In genomic region chr17:8186446-8186786, GRCh38 we compare ENCODE assay signal across 8 cellular contexts. TPM values are rescaled to one million over a fixed set of nuclear protein-coding genes. Genes with fewer than 3 reads are reported as not detected.
DNase-seq lines count a peak whose midpoint lies in the region; ATAC-seq and TF ChIP-seq lines count a peak whose summit lies in the region.

No MANE protein-coding gene starts in this region.

- peak overlapping the region; percentile 63 for H3K9ac ChIP-seq in rectal smooth muscle tissue (ENCODE audit: low read length)

- 0% methylated on average over 23 of the region's 23 CpGs for WGBS in esophagus, 2 donors

- DNase-seq in GM06990 (ENCODE audit: extremely low read depth, insufficient read length), result no peak
- no peak for DNase-seq in LNCaP clone FGC (ENCODE audit: low read depth)
- DNase-seq in middle frontal gyrus (ENCODE audit: extremely low spot score, low spot score), result no peak
- DNase-seq in NCI-H1105 treated with DMSO at 0.1 percent for 48 hours (lab: John Stamatoyannopoulos, UW), result no peak
- no peak for DNase-seq in HCEC 1CT

- H3K36me3 ChIP-seq in GM06990 (ENCODE audit: control insufficient read depth, insufficient read depth, low read length), result no peaks in the 10 kb centered on the region
- H3K36me3 ChIP-seq in esophagus (ENCODE audit: control insufficient read depth in 2 of 2, insufficient read depth in 2 of 2, low read length in 1 of 2), result no peaks in the 10 kb centered on the region
- H3K36me3 ChIP-seq in rectal smooth muscle tissue (ENCODE audit: control insufficient read depth, insufficient read depth, low read length), result no peaks in the 10 kb centered on the region

- H3K27ac ChIP-seq in esophagus (ENCODE audit: low read depth in 2 of 2, low read length in 1 of 2) (peak overlapping the region; percentile 97 to 99), rectal smooth muscle tissue (ENCODE audit: low read depth, low read length) (peak overlapping the region; percentile 84)

- ATAC-seq in HG03108 (IDR thresholded peaks at IDR 0.05; ENCODE audit: unreplicated experiment), result no peak

- H3K4me1 ChIP-seq in esophagus (ENCODE audit: control insufficient read depth in 2 of 2, insufficient read depth in 2 of 2, low read length in 1 of 2) (peaks cover 5 to 16% of the 10 kb centered on the region in 2 donors), rectal smooth muscle tissue (ENCODE audit: control insufficient read depth, insufficient read depth, low read length) (peaks cover 17% of the 10 kb centered on the region)

- peak overlapping the region; percentile 86 for H3K4me3 ChIP-seq in GM06990 (replicated peaks; ENCODE audit: low read depth, low read length)
- H3K4me3 ChIP-seq in LNCaP clone FGC (ENCODE audit: low read depth, low read length), result peak overlapping the region; percentile 92
- H3K4me3 ChIP-seq in esophagus (ENCODE audit: low read depth in 1 of 2, low read length in 2 of 2), result peak overlapping the region; percentile 73 to 84
- H3K4me3 ChIP-seq in rectal smooth muscle tissue (ENCODE audit: low read length), result peak overlapping the region; percentile 94

- no peak for TF ChIP-seq CTCF in GM06990 (IDR thresholded peaks at IDR 0.05; ENCODE audit: insufficient read depth, low read length, poor library complexity, severe bottlenecking)
- no peak for TF ChIP-seq CTCF in LNCaP clone FGC (IDR thresholded peaks at IDR 0.05; ENCODE audit: control insufficient read depth, extremely low read depth, insufficient read depth)

- H3K27me3 ChIP-seq in GM06990 (replicated peaks; ENCODE audit: control insufficient read depth, insufficient read depth, low read length) (no peaks in the 10 kb centered on the region), esophagus (ENCODE audit: control insufficient read depth in 1 of 2, insufficient read depth in 2 of 2, low read length in 2 of 2) (no peaks in the 10 kb centered on the region), rectal smooth muscle tissue (ENCODE audit: control insufficient read depth, insufficient read depth, low read length) (no peaks in the 10 kb centered on the region)

- no peaks in the 10 kb centered on the region for H3K9me3 ChIP-seq in esophagus (ENCODE audit: control insufficient read depth in 2 of 2, insufficient read depth in 1 of 2, low read depth in 1 of 2, low read length in 1 of 2)

RNA-seq across cellular contexts. Expression of gene BORCS6, which starts 3.6 kb away (rescaled TPM):
- polyA plus RNA-seq in esophagus, result 1 to 10 TPM; 3.3 to 8.2 TPM

RNA-seq across cellular contexts. Expression of gene TMEM107, which starts 10.2 kb away (rescaled TPM):
- 1 to 10 TPM; 5.6 to 8.9 TPM for polyA plus RNA-seq in esophagus

RNA-seq across cellular contexts. Expression of gene VAMP2, which starts 23.7 kb away (rescaled TPM):
- polyA plus RNA-seq in esophagus, result 10 to 100 TPM; 21.9 to 22.4 TPM

RNA-seq across cellular contexts. Expression of gene AURKB, which starts 24.0 kb away (rescaled TPM):
- 10 to 100 TPM; 25.3 to 28.3 TPM for polyA plus RNA-seq in esophagus

RNA-seq across cellular contexts. Expression of gene PER1, which starts 34.2 kb away (rescaled TPM):
- 10 to 100 TPM; 44.7 to 85.2 TPM for polyA plus RNA-seq in esophagus
